ENCODE assay signal across 8 cellular contexts in the genomic region with DNA sequence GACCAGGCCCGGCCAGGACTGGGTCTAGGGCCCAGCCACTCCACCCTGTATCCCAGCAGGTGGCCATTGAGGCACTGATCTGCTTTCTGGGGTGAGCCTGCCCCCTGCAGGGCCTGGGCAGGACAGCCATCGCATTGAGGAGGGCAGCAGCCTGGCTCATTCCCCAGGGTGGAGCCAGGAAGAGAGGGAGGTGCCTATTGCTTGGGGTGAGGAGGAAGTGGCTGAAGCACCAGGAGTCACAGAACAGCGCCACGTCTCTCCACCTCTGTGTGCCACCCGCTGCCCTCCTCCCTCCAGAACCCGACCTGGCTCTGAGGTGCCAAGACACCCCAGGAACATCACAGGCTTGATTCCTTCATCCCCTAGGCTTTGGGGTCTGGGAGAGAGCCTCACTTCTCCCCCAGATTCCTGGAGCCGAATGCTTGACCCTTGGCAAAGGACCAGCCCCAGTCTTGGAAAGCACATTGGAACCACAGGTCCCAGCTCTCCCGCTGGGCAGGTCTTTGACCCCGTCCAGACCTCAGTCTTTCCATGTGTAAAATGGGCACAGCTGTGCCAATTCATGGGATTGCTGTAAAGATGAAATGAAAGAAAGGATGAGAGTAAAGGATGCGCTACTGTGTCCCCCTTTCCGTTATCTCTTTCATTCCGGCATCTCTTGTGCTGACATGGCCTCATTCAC. TPM values are rescaled to one million over a fixed set of nuclear protein-coding genes. Genes with fewer than 3 reads are reported as not detected.
DNase-seq lines count a peak whose midpoint lies in the region; ATAC-seq and TF ChIP-seq lines count a peak whose summit lies in the region.

No MANE protein-coding gene starts in this region.

- peak; percentile 3 for DNase-seq in activated CD4-positive, CD25-positive, alpha-beta regulatory T cell treated with anti-CD3 and anti-CD28 coated beads, Interleukin-2, amount 50 U/mL, for 16 hours (ENCODE audit: low read depth, low spot score)
- no peak for DNase-seq in activated CD4-positive, CD25-positive, alpha-beta regulatory T cell (lab: John Stamatoyannopoulos, UW)
- DNase-seq in HK-2 (ENCODE audit: unreplicated experiment): peak; percentile 82
- peak; percentile 85 for DNase-seq in RPMI7951 (ENCODE audit: low read depth)
- DNase-seq in activated T-cell treated with anti-CD3 and anti-CD28 coated beads, Interleukin-2, amount 50 U/mL, for 72 hours: peak; percentile 79 to 80
- DNase-seq in foreskin fibroblast: peak; percentile 77 to 86
- DNase-seq in trophoblast cell: peak; percentile 76 to 82

- H3K79me1 ChIP-seq in trophoblast cell (ENCODE audit: low read length): no peaks in the 10 kb centered on the region

- H3K36me3 ChIP-seq in trophoblast cell (ENCODE audit: control insufficient read depth in 1 of 2, insufficient read depth in 2 of 2, low read length in 2 of 2): no peaks in the 10 kb centered on the region

- no peak overlapping the region for H4K12ac ChIP-seq in trophoblast cell (ENCODE audit: low read depth, low read length)

- no peaks in the 10 kb centered on the region for H3K9me3 ChIP-seq in trophoblast cell (ENCODE audit: insufficient read depth, low read depth, low read length)

- H3K14ac ChIP-seq in trophoblast cell (ENCODE audit: low read length): no peak overlapping the region

- H3K4me3 Mint-ChIP-seq in activated T-cell treated with anti-CD3 and anti-CD28 coated beads, Interleukin-2, amount 50 U/mL, for 72 hours: peak overlapping the region; percentile 6 to 22

- ATAC-seq in activated T-cell treated with anti-CD3 and anti-CD28 coated beads, Interleukin-2, amount 50 U/mL, for 72 hours (replicated peaks in 1 of 2): peak; percentile 98
- no peak for ATAC-seq in GM21717 (IDR thresholded peaks at IDR 0.05; ENCODE audit: unreplicated experiment)

- no peak overlapping the region for H2BK12ac ChIP-seq in trophoblast cell (ENCODE audit: low read length)

- peak; percentile 96 for TF ChIP-seq CTCF in foreskin fibroblast (IDR thresholded peaks at IDR 0.05; ENCODE audit: low read depth, low read length)

- no peak overlapping the region for H3K27ac Mint-ChIP-seq in activated T-cell treated with anti-CD3 and anti-CD28 coated beads, Interleukin-2, amount 50 U/mL, for 72 hours

- no peaks in the 10 kb centered on the region for H3K9me3 Mint-ChIP-seq in activated T-cell treated with anti-CD3 and anti-CD28 coated beads, Interleukin-2, amount 50 U/mL, for 72 hours

- H3K4me2 ChIP-seq in trophoblast cell (ENCODE audit: low read length): no peak overlapping the region

- H3K4me3 ChIP-seq in foreskin fibroblast (ENCODE audit: low read depth in 1 of 2, low read length in 2 of 2) (no peak overlapping the region), trophoblast cell (ENCODE audit: low read depth, low read length) (no peak overlapping the region)

- H2BK5ac ChIP-seq in trophoblast cell (ENCODE audit: low read depth, low read length, poor library complexity): no peak overlapping the region

- no peak overlapping the region for H3K4ac ChIP-seq in trophoblast cell (ENCODE audit: low read depth, low read length)

- no peak overlapping the region for H3K18ac ChIP-seq in trophoblast cell (ENCODE audit: low read length)

- H2BK120ac ChIP-seq in trophoblast cell (ENCODE audit: insufficient read depth, low read length, poor library complexity): no peak overlapping the region

- H2AFZ ChIP-seq in trophoblast cell (ENCODE audit: insufficient read depth, low read length, poor library complexity): no peak overlapping the region

- peaks cover 8% of the 10 kb centered on the region for H3K4me1 Mint-ChIP-seq in activated T-cell treated with anti-CD3 and anti-CD28 coated beads, Interleukin-2, amount 50 U/mL, for 72 hours (ENCODE audit: low read depth)

- H4K8ac ChIP-seq in trophoblast cell (ENCODE audit: low read depth, low read length): peak overlapping the region; percentile 8

- no CpG with 5 or more reads among the region's 12 CpGs for WGBS in trophoblast cell (ENCODE audit: extremely low coverage, insufficient coverage, insufficient read length)

- no peaks in the 10 kb centered on the region for H3K36me3 Mint-ChIP-seq in activated T-cell treated with anti-CD3 and anti-CD28 coated beads, Interleukin-2, amount 50 U/mL, for 72 hours (ENCODE audit: insufficient read depth in 2 of 2)

- peaks cover 0 to 9% of the 10 kb centered on the region in 2 experiments for H3K4me1 ChIP-seq in trophoblast cell (ENCODE audit: control insufficient read depth in 1 of 2, insufficient read depth in 2 of 2, low read length in 2 of 2)

- H3K27me3 Mint-ChIP-seq in activated T-cell treated with anti-CD3 and anti-CD28 coated beads, Interleukin-2, amount 50 U/mL, for 72 hours (ENCODE audit: low read depth): peaks cover 13% of the 10 kb centered on the region

- H2AK5ac ChIP-seq in trophoblast cell (ENCODE audit: low read length): no peak overlapping the region

- H4K91ac ChIP-seq in trophoblast cell (ENCODE audit: low read depth, low read length): no peak overlapping the region

- no peaks in the 10 kb centered on the region for H3K27me3 ChIP-seq in trophoblast cell (ENCODE audit: insufficient read depth, low read length)

- no peaks in the 10 kb centered on the region for H3K79me2 ChIP-seq in trophoblast cell (ENCODE audit: control insufficient read depth, insufficient read depth, low read length, poor library complexity)

- H3K9ac ChIP-seq in trophoblast cell (ENCODE audit: low read length): no peak overlapping the region

- no peak overlapping the region for H3K23ac ChIP-seq in trophoblast cell (ENCODE audit: low read length)

- H3K27ac ChIP-seq in trophoblast cell (ENCODE audit: low read depth, low read length): no peak overlapping the region

RNA-seq across cellular contexts. Expression of gene KRT36, which starts 7.2 kb away (rescaled TPM):
- not detected in 2 replicates for total RNA-seq in RPMI7951 (2014; rRNA removed; shearing (Covaris generic))
- total RNA-seq in activated T-cell treated with anti-CD3 and anti-CD28 coated beads, Interleukin-2, amount 50 U/mL, for 72 hours: not detected
- polyA plus RNA-seq in trophoblast cell (2013): not detected in 2 replicates

RNA-seq across cellular contexts. Expression of gene KRT13, which starts 8.5 kb away (rescaled TPM):
- 0.24 TPM in 1 of 2 replicates, not detected in the other for total RNA-seq in RPMI7951 (2014; rRNA removed; shearing (Covaris generic))
- not detected for total RNA-seq in activated T-cell treated with anti-CD3 and anti-CD28 coated beads, Interleukin-2, amount 50 U/mL, for 72 hours
- not detected in 2 replicates for polyA plus RNA-seq in trophoblast cell (2013)

RNA-seq across cellular contexts. Expression of gene KRT35, which starts 16.0 kb away (rescaled TPM):
- not detected in 2 replicates for total RNA-seq in RPMI7951 (2014; rRNA removed; shearing (Covaris generic))
- not detected for total RNA-seq in activated T-cell treated with anti-CD3 and anti-CD28 coated beads, Interleukin-2, amount 50 U/mL, for 72 hours
- not detected in 2 replicates for polyA plus RNA-seq in trophoblast cell (2013)

RNA-seq across cellular contexts. Expression of gene KRT15, which starts 21.7 kb away (rescaled TPM):
- total RNA-seq in RPMI7951 (2014; rRNA removed; shearing (Covaris generic)): 3.4 and 7.3 TPM in 2 replicates
- total RNA-seq in activated T-cell treated with anti-CD3 and anti-CD28 coated beads, Interleukin-2, amount 50 U/mL, for 72 hours: not detected
- polyA plus RNA-seq in trophoblast cell (2013): 0.40 and 0.64 TPM in 2 replicates

RNA-seq across cellular contexts. Expression of gene KRT32, which starts 29.8 kb away (rescaled TPM):
- total RNA-seq in RPMI7951 (2014; rRNA removed; shearing (Covaris generic)): not detected in 2 replicates
- total RNA-seq in activated T-cell treated with anti-CD3 and anti-CD28 coated beads, Interleukin-2, amount 50 U/mL, for 72 hours: not detected
- not detected in 2 replicates for polyA plus RNA-seq in trophoblast cell (2013)

Comparison
In these comparisons a context has a peak if more than half of its experiments do, and no peak if none do; other contexts are left out.
1. DNase-seq: peak in activated CD4-positive, CD25-positive, alpha-beta regulatory T cell treated with anti-CD3 and anti-CD28 coated beads, Interleukin-2, amount 50 U/mL, for 16 hours (single experiment), HK-2 (single experiment), RPMI7951 (single experiment), activated T-cell treated with anti-CD3 and anti-CD28 coated beads, Interleukin-2, amount 50 U/mL, for 72 hours (2 of 2), foreskin fibroblast (2 of 2) and trophoblast cell (2 of 2); none in activated CD4-positive, CD25-positive, alpha-beta regulatory T cell (0 of 4).